18 cellular contexts compared by ENCODE assay signal in genomic region chr7:45812946-45813345, GRCh38. TPM values are rescaled to one million over a fixed set of nuclear protein-coding genes. Genes with fewer than 3 reads are reported as not detected.
A peak's percentile ranks its signal among the peaks of the same experiment; 100 is the strongest.
DNase-seq lines count a peak whose midpoint lies in the region; ATAC-seq and TF ChIP-seq lines count a peak whose summit lies in the region.
"Had no signal": no experiment of that assay in that cellular context is flagged by ENCODE, and none has a peak within 500 bp of the region (broad histone marks: within the 10 kb centered on the region; RNA-seq: fewer than 3 reads in every experiment).

No MANE protein-coding gene starts in this region.

- no peaks in the 10 kb centered on the region for H3K27me3 ChIP-seq in neuronal stem cell (ENCODE audit: control insufficient read depth in 3 of 3, insufficient read depth in 3 of 3, low read depth in 1 of 3, low read length in 3 of 3)
- H3K27me3 ChIP-seq: BE2C, BLaER1 had no signal

- ATAC-seq in GM18505 (IDR thresholded peaks at IDR 0.05; ENCODE audit: unreplicated experiment) (no peak), HG03432 (IDR thresholded peaks at IDR 0.05; ENCODE audit: unreplicated experiment) (no peak)

- WGBS in neuronal stem cell (ENCODE audit: extremely low coverage in 2 of 2, insufficient read length in 2 of 2, insufficient replicate concordance in 1 of 2), 2 donors = no CpG with 5 or more reads among the region's 24 CpGs

- H2BK5ac ChIP-seq in neuronal stem cell (ENCODE audit: low read length) = no peak overlapping the region

- no peak for TF ChIP-seq POLR2A in GM18505 (IDR thresholded peaks at IDR 0.05; ENCODE audit: borderline replicate concordance, extremely low read depth, insufficient read depth, insufficient read length)

- H2AK5ac ChIP-seq in neuronal stem cell (ENCODE audit: low read depth, low read length) = no peak overlapping the region

- no peak overlapping the region for H4K8ac ChIP-seq in neuronal stem cell (ENCODE audit: low read depth, low read length)

- H3K79me1 ChIP-seq in neuronal stem cell (ENCODE audit: low read depth, low read length) = no peaks in the 10 kb centered on the region

- H2BK15ac ChIP-seq in neuronal stem cell (ENCODE audit: low read length) = no peak overlapping the region

- H3K4ac ChIP-seq in neuronal stem cell (ENCODE audit: low read length) = no peak overlapping the region

- no peak overlapping the region for H2BK12ac ChIP-seq in neuronal stem cell (ENCODE audit: low read length)

- no peak overlapping the region for H2AFZ ChIP-seq in neuronal stem cell (ENCODE audit: low read length)

- DNase-seq in D341Med (ENCODE audit: low spot score) (peak; percentile 0), HuH-7 (ENCODE audit: low spot score) (peak; percentile 24), neuronal stem cell (ENCODE audit: low spot score) (no peak)
- DNase-seq: 8988T; ACHN; BE2C; C1 segment of cervical spinal cord; CD4-positive, alpha-beta memory T cell; CD4-positive, CD25-positive, alpha-beta regulatory T cell; CD8-positive, alpha-beta memory T cell; COR-L47; DMS79 treated with DMSO at 0.1 percent for 48 hours; GF-D8 had no signal

- no peak overlapping the region for H3K14ac ChIP-seq in neuronal stem cell (ENCODE audit: low read length)

- no peak overlapping the region for H3K4me2 ChIP-seq in neuronal stem cell (ENCODE audit: insufficient read depth, low read length, poor library complexity, severe bottlenecking)
- H3K4me2 ChIP-seq: BLaER1 had no signal

- no peak overlapping the region for H3K27ac ChIP-seq in neuronal stem cell (replicated peaks; ENCODE audit: low read length)
- H3K27ac ChIP-seq: BLaER1 had no signal

- no peak overlapping the region for H4K91ac ChIP-seq in neuronal stem cell (ENCODE audit: low read depth, low read length, poor library complexity)

- H3K9me3 ChIP-seq in neuronal stem cell (replicated peaks in 1 of 2; ENCODE audit: control insufficient read depth in 2 of 2, insufficient read depth in 1 of 2, low read depth in 1 of 2, low read length in 2 of 2) = no peaks in the 10 kb centered on the region
- H3K9me3 ChIP-seq: BE2C, BLaER1 had no signal

- H3K36me3 ChIP-seq in neuronal stem cell (replicated peaks in 1 of 2; ENCODE audit: control insufficient read depth in 2 of 2, insufficient read depth in 2 of 2, low read length in 2 of 2) = no peaks in the 10 kb centered on the region
- H3K36me3 ChIP-seq: BE2C, BLaER1 had no signal

- H3K4me1 ChIP-seq in neuronal stem cell (ENCODE audit: control insufficient read depth in 2 of 2, insufficient read depth in 1 of 2, low read depth in 1 of 2, low read length in 2 of 2) = no peaks in the 10 kb centered on the region
- H3K4me1 ChIP-seq: BE2C had no signal

- H3K23ac ChIP-seq in neuronal stem cell (ENCODE audit: low read depth, low read length, poor library complexity) = peak overlapping the region; percentile 43

- H3K18ac ChIP-seq in neuronal stem cell (ENCODE audit: low read length) = no peak overlapping the region

- peak overlapping the region; percentile 4 for H3K9ac ChIP-seq in neuronal stem cell (ENCODE audit: low read depth, low read length, poor library complexity)
- H3K9ac ChIP-seq: BLaER1 had no signal

- no peak overlapping the region for H3K4me3 ChIP-seq in neuronal stem cell (ENCODE audit: low read length in 2 of 2)
- H3K4me3 ChIP-seq: BLaER1 had no signal

- H2BK120ac ChIP-seq in neuronal stem cell (ENCODE audit: low read depth, low read length) = no peak overlapping the region

RNA-seq across cellular contexts. Expression of gene CCDC201, which starts 59.9 kb away (rescaled TPM):
- 0.01 TPM for polyA plus RNA-seq in neuronal stem cell (2013, experiment 1 of 2)
- polyA plus RNA-seq in neuronal stem cell (2013, experiment 2 of 2) = not detected
- polyA plus RNA-seq: AG04450; CD14-positive monocyte; CD4-positive, alpha-beta memory T cell; CD4-positive, CD25-positive, alpha-beta regulatory T cell; CD8-positive, alpha-beta memory T cell had no signal
